ENCODE assay signal across 8 cellular contexts in the genomic region with DNA sequence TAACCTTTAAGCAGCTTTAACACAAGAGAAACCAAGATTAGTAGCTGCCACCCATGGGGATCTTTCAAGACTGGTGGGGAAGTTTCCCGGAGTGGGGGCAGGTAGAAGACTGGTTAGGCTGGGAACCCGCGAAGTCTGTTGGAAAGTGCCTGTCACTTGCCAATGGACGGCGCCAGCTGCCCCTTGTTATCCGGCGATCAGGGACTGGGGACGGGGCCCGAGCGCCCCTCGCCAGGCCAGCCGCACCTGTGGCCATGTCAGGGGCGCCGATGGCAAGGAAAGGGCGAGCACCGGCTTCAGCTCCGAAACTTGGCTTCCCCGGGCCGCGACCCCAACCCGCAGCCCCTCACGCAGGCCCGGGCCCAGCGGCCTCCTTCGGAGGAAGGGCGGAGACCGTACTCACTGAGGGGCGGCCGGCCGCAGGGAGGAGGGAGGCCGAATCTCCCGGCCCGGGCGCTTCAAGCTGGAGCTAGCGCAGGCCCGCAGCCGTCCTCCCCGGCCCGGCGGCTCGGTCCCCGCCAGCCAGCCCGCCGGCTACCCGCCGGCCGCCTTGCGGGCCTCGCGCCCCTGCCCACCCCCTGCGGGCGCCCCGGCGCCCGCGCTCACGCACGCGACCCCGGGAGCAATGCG. TPM values are rescaled to one million over a fixed set of nuclear protein-coding genes. Genes with fewer than 3 reads are reported as not detected.
DNase-seq lines count a peak whose midpoint lies in the region; ATAC-seq and TF ChIP-seq lines count a peak whose summit lies in the region.

No MANE protein-coding gene starts in this region.

- peak; percentile 17 for ATAC-seq in GM21619 (IDR thresholded peaks at IDR 0.05; ENCODE audit: unreplicated experiment)
- ATAC-seq in activated T-cell treated with anti-CD3 and anti-CD28 coated beads, Interleukin-2, amount 50 U/mL, for 4 hours = peak; percentile 34 to 37

- H3K4me1 ChIP-seq in uterus = peaks cover 0 to 3% of the 10 kb centered on the region in 2 donors

- no peaks in the 10 kb centered on the region for H3K9me3 ChIP-seq in uterus

- TF ChIP-seq POLR2A in uterus (IDR thresholded peaks at IDR 0.05) = no peak

- peak overlapping the region; percentile 70 to 94 for H3K4me3 ChIP-seq in uterus

- H3K27me3 ChIP-seq in uterus = no peaks in the 10 kb centered on the region

- H3K4me3 Mint-ChIP-seq in activated T-cell treated with anti-CD3 and anti-CD28 coated beads, Interleukin-2, amount 50 U/mL, for 4 hours = peak overlapping the region; percentile 87
- H3K4me3 Mint-ChIP-seq in nephron = peak overlapping the region; percentile 81 to 94 (median 91)

- H3K9me3 Mint-ChIP-seq in activated T-cell treated with anti-CD3 and anti-CD28 coated beads, Interleukin-2, amount 50 U/mL, for 4 hours = no peaks in the 10 kb centered on the region
- no peaks in the 10 kb centered on the region for H3K9me3 Mint-ChIP-seq in nephron

- peak overlapping the region; percentile 91 to 95 for H3K27ac ChIP-seq in uterus

- peaks cover 41% of the 10 kb centered on the region for H3K4me1 Mint-ChIP-seq in activated T-cell treated with anti-CD3 and anti-CD28 coated beads, Interleukin-2, amount 50 U/mL, for 4 hours (ENCODE audit: low read depth)
- peaks cover 23% of the 10 kb centered on the region for H3K4me1 Mint-ChIP-seq in nephron

- peak overlapping the region; percentile 95 to 98 (median 97) for H3K27ac Mint-ChIP-seq in nephron

- intact Hi-C loops in uterus (cut with DNase I; ENCODE audit: low total_unique reads) = no loop called here

- no peaks in the 10 kb centered on the region for H3K27me3 Mint-ChIP-seq in activated T-cell treated with anti-CD3 and anti-CD28 coated beads, Interleukin-2, amount 50 U/mL, for 4 hours (ENCODE audit: low read depth)
- H3K27me3 Mint-ChIP-seq in nephron (ENCODE audit: low read depth) = no peaks in the 10 kb centered on the region

- DNase-seq in Daoy (ENCODE audit: low read depth) (peak; percentile 35), M059J (ENCODE audit: low read depth) (peak; percentile 28), fibroblast of peridontal ligament (ENCODE audit: extremely low read depth) (peak; percentile 6), uterus (peak; percentile 21 to 22), amniotic stem cell (lab: John Stamatoyannopoulos, UW) (no peak)
- peak; percentile 17 for DNase-seq in activated T-cell treated with anti-CD3 and anti-CD28 coated beads, Interleukin-2, amount 50 U/mL, for 4 hours

- H3K36me3 Mint-ChIP-seq in activated T-cell treated with anti-CD3 and anti-CD28 coated beads, Interleukin-2, amount 50 U/mL, for 4 hours (ENCODE audit: insufficient read depth) = peaks cover 21% of the 10 kb centered on the region
- H3K36me3 Mint-ChIP-seq in nephron (ENCODE audit: low read depth) = peaks cover 28% of the 10 kb centered on the region

- no peak for TF ChIP-seq CTCF in nephron (IDR thresholded peaks at IDR 0.05; ENCODE audit: unreplicated experiment in 3 of 3)
- no peak for TF ChIP-seq CTCF in uterus (IDR thresholded peaks at IDR 0.05)

- H3K36me3 ChIP-seq in uterus = no peaks in the 10 kb centered on the region

RNA-seq across cellular contexts. Expression of gene EIF4ENIF1, which starts 0.5 kb away (rescaled TPM):
- total RNA-seq in Daoy (2014; rRNA removed; shearing (Covaris generic)) = 4.6 and 6.8 TPM in 2 replicates
- 5.8 and 7.4 TPM in 2 replicates for total RNA-seq in M059J (2014; rRNA removed; shearing (Covaris generic))
- 10 to 100 TPM; 40.0 to 47.2 (median 44.1) TPM for total RNA-seq in activated T-cell treated with anti-CD3 and anti-CD28 coated beads, Interleukin-2, amount 50 U/mL, for 4 hours
- 10 to 100 TPM; 19.0 to 95.8 (median 47.3) TPM for total RNA-seq in uterus

RNA-seq across cellular contexts. Expression of gene SFI1, which starts 7.2 kb away (rescaled TPM):
- 2.4 and 4.5 TPM in 2 replicates for total RNA-seq in Daoy (2014; rRNA removed; shearing (Covaris generic))
- 4.7 and 5.0 TPM in 2 replicates for total RNA-seq in M059J (2014; rRNA removed; shearing (Covaris generic))
- total RNA-seq in activated T-cell treated with anti-CD3 and anti-CD28 coated beads, Interleukin-2, amount 50 U/mL, for 4 hours = 10 to 100 TPM; 74.0 to 87.5 (median 77.6) TPM
- 10 to 100 TPM; 10.2 to 44.1 (median 33.3) TPM for total RNA-seq in uterus
